ENCODE assay signal across 28 cellular contexts in the genomic region with DNA sequence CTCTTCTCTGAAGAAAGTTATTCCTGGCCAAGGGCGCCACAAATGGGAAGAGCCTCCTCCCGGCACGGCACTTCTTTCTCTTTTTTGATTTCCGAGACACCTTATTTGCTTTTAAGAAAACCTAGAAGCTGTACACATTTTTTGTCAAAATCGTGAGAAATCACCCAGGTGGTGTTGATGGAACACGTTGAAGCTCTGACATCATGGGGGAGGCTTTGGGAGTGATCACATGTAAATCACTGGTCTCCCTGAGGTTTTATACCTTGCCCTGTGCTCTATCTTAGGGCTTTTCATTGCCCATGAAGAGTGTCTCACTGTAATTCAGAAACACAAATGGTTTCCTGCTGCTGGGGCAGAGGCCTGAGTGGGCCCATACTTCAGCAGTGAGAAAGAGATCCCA.
"Had no signal": no experiment of that assay in that cellular context is flagged by ENCODE, and none has a peak within 500 bp of the region (broad histone marks: within the 10 kb centered on the region; RNA-seq: fewer than 3 reads in every experiment).

No MANE protein-coding gene starts in this region.

- H3K9me3 ChIP-seq: adrenal gland, esophagus muscularis mucosa, gastroesophageal sphincter had no signal

- H3K27ac ChIP-seq: adrenal gland, brain microvascular endothelial cell, coronary artery, esophagus muscularis mucosa, foreskin keratinocyte, gastroesophageal sphincter had no signal

- ATAC-seq: activated CD4-positive, alpha-beta T cell treated with anti-CD3 and anti-CD28 coated beads for 36 hours; activated CD8-positive, alpha-beta memory T cell treated with anti-CD3 and anti-CD28 coated beads, Interleukin-2, amount 10 ng/mL, durations not matched to agents 7 days and 5 days; activated CD8-positive, alpha-beta T cell treated with anti-CD3 and anti-CD28 coated beads, Interleukin-2, amount 10 ng/mL, durations not matched to agents 7 days and 5 days; activated naive CD8-positive, alpha-beta T cell treated with anti-CD3 and anti-CD28 coated beads, Interleukin-2, amount 50 U/mL, for 24 hours; effector memory CD8-positive, alpha-beta T cell; foreskin keratinocyte; gastroesophageal sphincter; T-helper 17 cell had no signal

- H3K4me1 ChIP-seq: adrenal gland, foreskin keratinocyte, gastroesophageal sphincter had no signal

- H3K4me3 ChIP-seq: adrenal gland, coronary artery, dorsolateral prefrontal cortex, esophagus muscularis mucosa, gastroesophageal sphincter had no signal

- DNase-seq: activated CD4-positive, alpha-beta memory T cell treated with anti-CD3 and anti-CD28 coated beads for 36 hours; activated CD4-positive, alpha-beta T cell treated with anti-CD3 and anti-CD28 coated beads for 36 hours; activated CD4-positive, alpha-beta T cell treated with anti-CD3 and anti-CD28 coated beads, Interleukin-2, amount 10 ng/mL, durations not matched to agents 24 days and 14 days; activated CD4-positive, CD25-positive, alpha-beta regulatory T cell; activated CD4-positive, CD25-positive, alpha-beta regulatory T cell treated with anti-CD3 and anti-CD28 coated beads, Interleukin-2, amount 50 U/mL, for 72 hours; activated CD8-positive, alpha-beta memory T cell treated with anti-CD3 and anti-CD28 coated beads, Interleukin-2, amount 10 ng/mL, durations not matched to agents 7 days and 5 days; activated CD8-positive, alpha-beta memory T cell treated with anti-CD3 and anti-CD28 coated beads, Interleukin-2, amount 50 U/mL, for 4 hours; activated CD8-positive, alpha-beta T cell treated with anti-CD3 and anti-CD28 coated beads, Interleukin-2, amount 10 ng/mL, durations not matched to agents 7 days and 5 days; activated effector memory CD4-positive, alpha-beta T cell treated with anti-CD3 and anti-CD28 coated beads, Interleukin-2, amount 50 U/mL, for 16 hours; activated naive CD4-positive, alpha-beta T cell treated with anti-CD3 and anti-CD28 coated beads for 36 hours; activated naive CD8-positive, alpha-beta T cell treated with anti-CD3 and anti-CD28 coated beads for 36 hours; activated naive CD8-positive, alpha-beta T cell treated with anti-CD3 and anti-CD28 coated beads, Interleukin-2, amount 50 U/mL, for 24 hours; activated T-cell treated with anti-CD3 and anti-CD28 coated beads, Interleukin-2, amount 50 U/mL, for 1 hour; activated T-cell treated with anti-CD3 and anti-CD28 coated beads, Interleukin-2, amount 50 U/mL, for 48 hours; adrenal gland; amygdala; aorta; brain microvascular endothelial cell; effector memory CD8-positive, alpha-beta T cell; erythroblast; foreskin keratinocyte; T-helper 1 cell; T-helper 17 cell; T1000 had no signal

- H3K27me3 ChIP-seq: adrenal gland, brain microvascular endothelial cell, dorsolateral prefrontal cortex, esophagus muscularis mucosa, foreskin keratinocyte, gastroesophageal sphincter had no signal
